Comparison of ENCODE assay signal across 1 cellular context in the genomic region with DNA sequence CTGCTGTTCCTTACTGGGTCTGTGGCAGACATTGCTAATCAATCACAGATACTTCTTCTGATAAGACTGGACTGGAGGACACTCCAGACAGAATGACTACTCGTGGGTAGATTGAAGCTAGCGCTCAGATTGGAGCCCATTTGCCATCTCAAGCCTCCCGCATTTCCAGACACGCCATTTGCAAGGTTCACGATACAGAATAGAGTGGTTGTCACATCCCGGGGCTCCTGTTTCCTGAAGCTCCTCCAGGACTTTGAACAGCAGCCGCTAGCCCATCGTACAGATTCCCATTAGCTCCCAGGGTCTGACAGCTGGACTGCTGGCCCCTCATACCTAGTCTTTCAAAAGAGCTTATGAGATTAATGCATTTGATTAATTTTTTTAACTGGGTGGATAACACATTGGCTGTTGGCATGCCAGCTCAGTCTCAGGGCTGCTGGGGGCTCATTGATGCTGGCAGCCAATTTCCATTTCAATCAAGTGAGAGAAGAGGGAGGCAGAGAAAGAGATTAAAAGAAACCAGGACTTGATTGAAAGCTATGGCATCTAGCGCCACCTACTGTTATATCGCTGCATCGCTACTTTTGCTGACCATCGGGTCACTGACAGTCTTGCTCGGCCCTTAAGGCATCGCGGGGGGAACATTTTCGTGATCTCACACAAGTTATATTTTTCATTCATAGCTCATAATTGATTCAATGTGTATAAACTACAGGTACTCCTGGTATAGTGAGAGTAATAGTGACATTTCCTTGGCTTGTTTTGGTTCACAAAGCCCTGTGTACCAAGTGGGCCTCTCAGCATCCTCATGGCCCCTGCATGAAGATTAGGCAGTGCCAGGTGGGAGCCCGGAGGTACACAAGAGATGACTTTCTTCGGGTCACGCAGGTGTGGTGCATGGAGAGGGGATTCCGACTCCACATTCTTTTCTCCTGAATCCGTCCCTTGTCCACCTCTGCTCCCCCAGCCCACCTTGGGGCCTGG.
TF ChIP-seq lines count a peak whose summit lies in the region.

No MANE protein-coding gene starts in this region.

TF ChIP-seq in HCT116, 20 proteins besides CTCF, POLR2A, EP300 and RAD21 (continued from another document):
- TF ChIP-seq, protein P1, sequence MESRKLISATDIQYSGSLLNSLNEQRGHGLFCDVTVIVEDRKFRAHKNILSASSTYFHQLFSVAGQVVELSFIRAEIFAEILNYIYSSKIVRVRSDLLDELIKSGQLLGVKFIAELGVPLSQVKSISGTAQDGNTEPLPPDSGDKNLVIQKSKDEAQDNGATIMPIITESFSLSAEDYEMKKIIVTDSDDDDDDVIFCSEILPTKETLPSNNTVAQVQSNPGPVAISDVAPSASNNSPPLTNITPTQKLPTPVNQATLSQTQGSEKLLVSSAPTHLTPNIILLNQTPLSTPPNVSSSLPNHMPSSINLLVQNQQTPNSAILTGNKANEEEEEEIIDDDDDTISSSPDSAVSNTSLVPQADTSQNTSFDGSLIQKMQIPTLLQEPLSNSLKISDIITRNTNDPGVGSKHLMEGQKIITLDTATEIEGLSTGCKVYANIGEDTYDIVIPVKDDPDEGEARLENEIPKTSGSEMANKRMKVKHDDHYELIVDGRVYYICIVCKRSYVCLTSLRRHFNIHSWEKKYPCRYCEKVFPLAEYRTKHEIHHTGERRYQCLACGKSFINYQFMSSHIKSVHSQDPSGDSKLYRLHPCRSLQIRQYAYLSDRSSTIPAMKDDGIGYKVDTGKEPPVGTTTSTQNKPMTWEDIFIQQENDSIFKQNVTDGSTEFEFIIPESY (IDR thresholded peaks at IDR 0.05; ENCODE audit: extremely low read depth, insufficient replicate concordance, low read length): no peak
- TF ChIP-seq JUND (IDR thresholded peaks at IDR 0.05) (no peak), YY1 (IDR thresholded peaks at IDR 0.05; ENCODE audit: extremely low read depth, insufficient replicate concordance, low read depth, low read length) (no peak), POLR2AphosphoS5 (IDR thresholded peaks at IDR 0.05; ENCODE audit: low read depth, low read length) (no peak), EZH2phosphoT487 (IDR thresholded peaks at IDR 0.05; ENCODE audit: borderline replicate concordance) (no peak), CBX3 (IDR thresholded peaks at IDR 0.05; ENCODE audit: low read depth) (no peak), EGR1 (IDR thresholded peaks at IDR 0.05; ENCODE audit: low read depth) (no peak), CEBPB (IDR thresholded peaks at IDR 0.05; ENCODE audit: low read depth) (no peak), ZNF274 (IDR thresholded peaks at IDR 0.05; ENCODE audit: low read depth, low read length) (no peak)
